20 cellular contexts compared by ENCODE assay signal in the genomic region with DNA sequence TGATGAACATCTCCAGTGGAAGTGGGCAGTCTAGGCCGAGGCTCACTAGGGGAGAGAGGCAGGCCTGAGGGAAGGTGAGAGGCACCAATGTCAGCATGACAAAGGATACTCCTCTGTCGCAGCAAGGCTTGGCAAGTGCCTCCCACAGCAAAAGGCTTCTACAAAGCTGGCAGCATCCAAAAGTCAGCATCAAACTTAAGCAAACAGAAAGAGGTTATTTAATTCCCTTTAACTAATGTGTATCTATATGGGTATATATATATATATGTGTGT. TPM values are rescaled to one million over a fixed set of nuclear protein-coding genes. Genes with fewer than 3 reads are reported as not detected.
A peak's percentile ranks its signal among the peaks of the same experiment; 100 is the strongest.
DNase-seq lines count a peak whose midpoint lies in the region; ATAC-seq and TF ChIP-seq lines count a peak whose summit lies in the region.
"Had no signal": no experiment of that assay in that cellular context is flagged by ENCODE, and none has a peak within 500 bp of the region (broad histone marks: within the 10 kb centered on the region; RNA-seq: fewer than 3 reads in every experiment).

No MANE protein-coding gene starts in this region.

- H3K4me3 Mint-ChIP-seq in activated CD8-positive, alpha-beta T cell treated with anti-CD3 and anti-CD28 coated beads for 36 hours = no peak overlapping the region
- no peak overlapping the region for H3K4me3 Mint-ChIP-seq in activated CD8-positive, alpha-beta T cell treated with anti-CD3 and anti-CD28 coated beads, Interleukin-2, amount 10 ng/mL, durations not matched to agents 7 days and 5 days
- H3K4me3 Mint-ChIP-seq in T-helper 17 cell = no peak overlapping the region

- H3K36me3 Mint-ChIP-seq in activated CD8-positive, alpha-beta T cell treated with anti-CD3 and anti-CD28 coated beads for 36 hours (ENCODE audit: low read depth) = peaks cover 2% of the 10 kb centered on the region
- no peaks in the 10 kb centered on the region for H3K36me3 Mint-ChIP-seq in activated CD8-positive, alpha-beta T cell treated with anti-CD3 and anti-CD28 coated beads, Interleukin-2, amount 10 ng/mL, durations not matched to agents 7 days and 5 days (ENCODE audit: low read depth)
- peaks cover 2% of the 10 kb centered on the region for H3K36me3 Mint-ChIP-seq in T-helper 17 cell (ENCODE audit: low read depth)

- H3K27me3 Mint-ChIP-seq in activated CD8-positive, alpha-beta T cell treated with anti-CD3 and anti-CD28 coated beads for 36 hours = no peaks in the 10 kb centered on the region
- H3K27me3 Mint-ChIP-seq in activated CD8-positive, alpha-beta T cell treated with anti-CD3 and anti-CD28 coated beads, Interleukin-2, amount 10 ng/mL, durations not matched to agents 7 days and 5 days (ENCODE audit: low read depth) = peaks cover 3% of the 10 kb centered on the region
- H3K27me3 Mint-ChIP-seq in T-helper 17 cell = no peaks in the 10 kb centered on the region

- no peak for DNase-seq in activated CD8-positive, alpha-beta T cell treated with anti-CD3 and anti-CD28 coated beads for 36 hours
- DNase-seq in activated CD8-positive, alpha-beta T cell treated with anti-CD3 and anti-CD28 coated beads, Interleukin-2, amount 10 ng/mL, durations not matched to agents 7 days and 5 days = no peak
- no peak for DNase-seq in T-helper 17 cell
- no peak for DNase-seq in esophagus muscularis mucosa (ENCODE audit: extremely low spot score)
- no peak for DNase-seq in tibial artery
- no peak for DNase-seq in NCI-H1092 (lab: John Stamatoyannopoulos, UW)
- no peak for DNase-seq in KBM-7
- DNase-seq: 8988T, NCI-H1105 treated with DMSO at 0.1 percent for 48 hours, NCI-H187 treated with DMSO at 0.1 percent for 48 hours, NCI-H446, NCI-H748 treated with DMSO at 0.1 percent for 48 hours had no signal

- WGBS in esophagus muscularis mucosa = 17% methylated on average over 2 of the region's 2 CpGs

- H3K4me1 Mint-ChIP-seq in activated CD8-positive, alpha-beta T cell treated with anti-CD3 and anti-CD28 coated beads for 36 hours (ENCODE audit: low read depth) = peaks cover 19% of the 10 kb centered on the region
- peaks cover 28% of the 10 kb centered on the region for H3K4me1 Mint-ChIP-seq in activated CD8-positive, alpha-beta T cell treated with anti-CD3 and anti-CD28 coated beads, Interleukin-2, amount 10 ng/mL, durations not matched to agents 7 days and 5 days (ENCODE audit: low read depth)
- peaks cover 20% of the 10 kb centered on the region for H3K4me1 Mint-ChIP-seq in T-helper 17 cell

- intact Hi-C loops in activated CD8-positive, alpha-beta T cell treated with anti-CD3 and anti-CD28 coated beads for 36 hours (cut with micrococcal nuclease) = loop anchor here (5.0 kb wide), 1 partner anchor 43 kb away; no protein-coding TSS in a partner anchor
- intact Hi-C loops in esophagus muscularis mucosa (cut with DNase I) (no loop called here), tibial artery (cut with DNase I; ENCODE audit: low total_unique reads) (no loop called here)

- H3K27ac ChIP-seq in esophagus muscularis mucosa (replicated peaks in 1 of 4) (peak overlapping the region; percentile 67 to 82 (median 74)), tibial artery (peak overlapping the region; percentile 24 to 25)
- H3K27ac ChIP-seq: BLaER1 treated with 17β-estradiol and CSF1 and Interleukin-3, amounts not matched to agents 10 nM and 100 nM; HL-60; KMS-11; PC-9 had no signal

- TF ChIP-seq CTCF in activated CD8-positive, alpha-beta T cell treated with anti-CD3 and anti-CD28 coated beads for 36 hours (IDR thresholded peaks at IDR 0.05) = no peak
- no peak for TF ChIP-seq CTCF in esophagus muscularis mucosa (IDR thresholded peaks at IDR 0.05)
- TF ChIP-seq CTCF in tibial artery (IDR thresholded peaks at IDR 0.05) = no peak

- H3K27me3 ChIP-seq in esophagus muscularis mucosa (no peaks in the 10 kb centered on the region), tibial artery (no peaks in the 10 kb centered on the region)
- H3K27me3 ChIP-seq: BLaER1 treated with 17β-estradiol and CSF1 and Interleukin-3, amounts not matched to agents 10 nM and 100 nM; MG63 had no signal

- POLR2A ChIA-PET in activated CD8-positive, alpha-beta T cell treated with anti-CD3 and anti-CD28 coated beads for 36 hours (lab: Charles Lee) = no interaction called here
- POLR2A ChIA-PET in activated CD8-positive, alpha-beta T cell treated with anti-CD3 and anti-CD28 coated beads, Interleukin-2, amount 10 ng/mL, durations not matched to agents 7 days and 5 days (lab: Charles Lee) = interaction anchor here (0.9 to 1.4 kb wide), 2 partner anchors 47 to 164 kb away, joined by 3 read pairs; a partner anchor contains a TSS

- in situ Hi-C loops in KBM-7 (cut with MboI; ENCODE audit: low pct_unique_long_range_greater_than_20kb, low sequenced_read_pairs) = no loop called here

- ATAC-seq in activated CD8-positive, alpha-beta T cell treated with anti-CD3 and anti-CD28 coated beads for 36 hours = no peak
- ATAC-seq in activated CD8-positive, alpha-beta T cell treated with anti-CD3 and anti-CD28 coated beads, Interleukin-2, amount 10 ng/mL, durations not matched to agents 7 days and 5 days = no peak
- ATAC-seq in T-helper 17 cell (no peak), HG02981 (IDR thresholded peaks at IDR 0.05; ENCODE audit: unreplicated experiment) (no peak)
- ATAC-seq: HCT116, Right ventricle myocardium inferior had no signal

- no peak for TF ChIP-seq EP300 in esophagus muscularis mucosa (IDR thresholded peaks at IDR 0.05)

- peak overlapping the region; percentile 44 for H3K27ac Mint-ChIP-seq in activated CD8-positive, alpha-beta T cell treated with anti-CD3 and anti-CD28 coated beads for 36 hours
- no peak overlapping the region for H3K27ac Mint-ChIP-seq in activated CD8-positive, alpha-beta T cell treated with anti-CD3 and anti-CD28 coated beads, Interleukin-2, amount 10 ng/mL, durations not matched to agents 7 days and 5 days
- peak overlapping the region; percentile 57 for H3K27ac Mint-ChIP-seq in T-helper 17 cell

- H3K4me3 ChIP-seq in esophagus muscularis mucosa (no peak overlapping the region), tibial artery (no peak overlapping the region)
- H3K4me3 ChIP-seq: BLaER1 treated with 17β-estradiol and CSF1 and Interleukin-3, amounts not matched to agents 10 nM and 100 nM; MG63; PC-9 had no signal

- H3K4me1 ChIP-seq in esophagus muscularis mucosa = peaks cover 9 to 51% (median 45%) of the 10 kb centered on the region in 4 donors
- peaks cover 0 to 25% (median 15%) of the 10 kb centered on the region in 4 donors for H3K4me1 ChIP-seq in tibial artery

- H3K9me3 Mint-ChIP-seq in activated CD8-positive, alpha-beta T cell treated with anti-CD3 and anti-CD28 coated beads for 36 hours = no peaks in the 10 kb centered on the region
- H3K9me3 Mint-ChIP-seq in activated CD8-positive, alpha-beta T cell treated with anti-CD3 and anti-CD28 coated beads, Interleukin-2, amount 10 ng/mL, durations not matched to agents 7 days and 5 days (ENCODE audit: insufficient read depth) = no peaks in the 10 kb centered on the region

- no peaks in the 10 kb centered on the region for H3K9me3 ChIP-seq in T-helper 17 cell (ENCODE audit: control insufficient read depth, low read length, poor library complexity, severe bottlenecking)
- no peaks in the 10 kb centered on the region for H3K9me3 ChIP-seq in esophagus muscularis mucosa
- no peaks in the 10 kb centered on the region for H3K9me3 ChIP-seq in tibial artery
- H3K9me3 ChIP-seq: BLaER1 treated with 17β-estradiol and CSF1 and Interleukin-3, amounts not matched to agents 10 nM and 100 nM; MG63 had no signal

- TF ChIP-seq POLR2A in esophagus muscularis mucosa (IDR thresholded peaks at IDR 0.05; ENCODE audit: low read depth) = no peak

- H3K36me3 ChIP-seq in esophagus muscularis mucosa (no peaks in the 10 kb centered on the region), tibial artery (no peaks in the 10 kb centered on the region)
- H3K36me3 ChIP-seq: BLaER1 treated with 17β-estradiol and CSF1 and Interleukin-3, amounts not matched to agents 10 nM and 100 nM; MG63 had no signal

- CTCF ChIA-PET in activated CD8-positive, alpha-beta T cell treated with anti-CD3 and anti-CD28 coated beads for 36 hours (lab: Charles Lee) = no interaction called here
- CTCF ChIA-PET in activated CD8-positive, alpha-beta T cell treated with anti-CD3 and anti-CD28 coated beads, Interleukin-2, amount 10 ng/mL, durations not matched to agents 7 days and 5 days (lab: Charles Lee) = interaction anchor here (0.6 kb wide), 1 partner anchor 53 kb away, joined by 3 read pairs; no protein-coding TSS in a partner anchor

RNA-seq across cellular contexts. Expression of a gene that starts 41.6 kb away (rescaled TPM):
- total RNA-seq in activated CD8-positive, alpha-beta T cell treated with anti-CD3 and anti-CD28 coated beads for 36 hours = 100 to 1,000 TPM; 115 to 134 TPM
- total RNA-seq in activated CD8-positive, alpha-beta T cell treated with anti-CD3 and anti-CD28 coated beads, Interleukin-2, amount 10 ng/mL, durations not matched to agents 7 days and 5 days = 10 to 100 TPM; 79.8 to 80.1 TPM
- total RNA-seq in T-helper 17 cell (10 to 100 TPM; 30.2 to 31.9 TPM), esophagus muscularis mucosa (10 to 100 TPM; 19.8 to 56.5 (median 28.5) TPM)

RNA-seq across cellular contexts. Expression of a gene that starts 45.9 kb away (rescaled TPM):
- 10 to 100 TPM; 60.3 to 61.4 TPM for total RNA-seq in activated CD8-positive, alpha-beta T cell treated with anti-CD3 and anti-CD28 coated beads for 36 hours
- 10 to 100 TPM; 62.3 to 65.2 TPM for total RNA-seq in activated CD8-positive, alpha-beta T cell treated with anti-CD3 and anti-CD28 coated beads, Interleukin-2, amount 10 ng/mL, durations not matched to agents 7 days and 5 days
- total RNA-seq in T-helper 17 cell (10 to 100 TPM; 63.4 to 69.5 TPM), esophagus muscularis mucosa (10 to 100 TPM; 62.6 to 78.6 (median 70.5) TPM)
